In genomic region chr19:10553943-10554381, GRCh38 we compare ENCODE assay signal across 9 cellular contexts. TPM values are rescaled to one million over a fixed set of nuclear protein-coding genes. Genes with fewer than 3 reads are reported as not detected.
DNase-seq lines count a peak whose midpoint lies in the region; ATAC-seq and TF ChIP-seq lines count a peak whose summit lies in the region.
"Had no signal": no experiment of that assay in that cellular context is flagged by ENCODE, and none has a peak within 500 bp of the region (broad histone marks: within the 10 kb centered on the region; RNA-seq: fewer than 3 reads in every experiment).

No MANE protein-coding gene starts in this region.

- H3K9me3 ChIP-seq in left lung (no peaks in the 10 kb centered on the region), prostate gland (no peaks in the 10 kb centered on the region)

- H3K9me3 Mint-ChIP-seq in activated CD4-positive, alpha-beta T cell treated with anti-CD3 and anti-CD28 coated beads, Interleukin-2, amount 10 ng/mL, durations not matched to agents 24 days and 14 days = no peaks in the 10 kb centered on the region
- H3K9me3 Mint-ChIP-seq in glutamatergic neuron (ENCODE audit: unreplicated experiment) = no peaks in the 10 kb centered on the region

- peaks cover 59% of the 10 kb centered on the region for H3K36me3 Mint-ChIP-seq in activated CD4-positive, alpha-beta T cell treated with anti-CD3 and anti-CD28 coated beads, Interleukin-2, amount 10 ng/mL, durations not matched to agents 24 days and 14 days (ENCODE audit: low read depth)
- H3K36me3 Mint-ChIP-seq in glutamatergic neuron (ENCODE audit: unreplicated experiment) = no peaks in the 10 kb centered on the region

- peak overlapping the region; percentile 76 for H3K4me3 Mint-ChIP-seq in activated CD4-positive, alpha-beta T cell treated with anti-CD3 and anti-CD28 coated beads, Interleukin-2, amount 10 ng/mL, durations not matched to agents 24 days and 14 days
- no peak overlapping the region for H3K4me3 Mint-ChIP-seq in glutamatergic neuron (ENCODE audit: unreplicated experiment)

- peaks cover 43% of the 10 kb centered on the region for H3K4me1 Mint-ChIP-seq in activated CD4-positive, alpha-beta T cell treated with anti-CD3 and anti-CD28 coated beads, Interleukin-2, amount 10 ng/mL, durations not matched to agents 24 days and 14 days
- H3K4me1 Mint-ChIP-seq in glutamatergic neuron (ENCODE audit: low read depth, unreplicated experiment) = no peaks in the 10 kb centered on the region

- no peaks in the 10 kb centered on the region for H3K27me3 Mint-ChIP-seq in activated CD4-positive, alpha-beta T cell treated with anti-CD3 and anti-CD28 coated beads, Interleukin-2, amount 10 ng/mL, durations not matched to agents 24 days and 14 days
- peaks cover 2% of the 10 kb centered on the region for H3K27me3 Mint-ChIP-seq in glutamatergic neuron (ENCODE audit: unreplicated experiment)

- WGBS in prostate gland = 22% methylated on average over 5 of the region's 12 CpGs

- peak overlapping the region; percentile 95 for H3K27ac Mint-ChIP-seq in activated CD4-positive, alpha-beta T cell treated with anti-CD3 and anti-CD28 coated beads, Interleukin-2, amount 10 ng/mL, durations not matched to agents 24 days and 14 days
- H3K27ac Mint-ChIP-seq in glutamatergic neuron (ENCODE audit: unreplicated experiment) = no peak overlapping the region

- H3K36me3 ChIP-seq in left lung (peaks cover 0 to 99% of the 10 kb centered on the region in 2 donors), prostate gland (peaks cover 9 to 16% of the 10 kb centered on the region in 2 donors)

- peaks cover 0 to 6% of the 10 kb centered on the region in 2 donors for H3K4me1 ChIP-seq in left lung
- no peaks in the 10 kb centered on the region for H3K4me1 ChIP-seq in prostate gland (replicated peaks)

- TF ChIP-seq POLR2A in prostate gland (IDR thresholded peaks at IDR 0.05) = no peak

- H3K27ac ChIP-seq in left lung = no peak overlapping the region
- H3K27ac ChIP-seq in prostate gland = peak overlapping the region in 1 of 2 donors; percentile 29

- peak; percentile 88 for DNase-seq in CMK (ENCODE audit: low read depth)
- DNase-seq in activated CD4-positive, alpha-beta T cell treated with anti-CD3 and anti-CD28 coated beads, Interleukin-2, amount 10 ng/mL, durations not matched to agents 24 days and 14 days = peak; percentile 91
- no peak for DNase-seq in left lung
- no peak for DNase-seq in T1000 (lab: John Stamatoyannopoulos, UW)
- DNase-seq in glutamatergic neuron = no peak
- no peak for DNase-seq in EL
- no peak for DNase-seq in prostate gland (ENCODE audit: low spot score)
- DNase-seq: retina had no signal

- TF ChIP-seq CTCF in left lung (IDR thresholded peaks at IDR 0.05) = no peak
- TF ChIP-seq CTCF in glutamatergic neuron (IDR thresholded peaks at IDR 0.05; ENCODE audit: partially characterized antibody, unreplicated experiment) = no peak
- no peak for TF ChIP-seq CTCF in prostate gland (IDR thresholded peaks at IDR 0.05)

- peak; percentile 57 for ATAC-seq in HG02623 (IDR thresholded peaks at IDR 0.05; ENCODE audit: unreplicated experiment)
- peak; percentile 16 for ATAC-seq in left lung

- H3K27me3 ChIP-seq in left lung (no peaks in the 10 kb centered on the region), prostate gland (replicated peaks; ENCODE audit: insufficient read depth) (no peaks in the 10 kb centered on the region)

- H3K4me3 ChIP-seq in left lung (no peak overlapping the region), prostate gland (no peak overlapping the region)

- intact Hi-C loops in activated CD4-positive, alpha-beta T cell treated with anti-CD3 and anti-CD28 coated beads, Interleukin-2, amount 10 ng/mL, durations not matched to agents 24 days and 14 days (cut with micrococcal nuclease) = loop anchor here (2.0 to 5.0 kb wide), 2 partner anchors 13 to 42 kb away; partner anchors contain the start of gene KRI1
- intact Hi-C loops in left lung (cut with DNase I) (no loop called here), prostate gland (cut with DNase I) (no loop called here)

RNA-seq across cellular contexts. Expression of gene ATG4D, which starts 10.3 kb away (rescaled TPM):
- 36.7 and 40.8 TPM in 2 replicates for total RNA-seq in activated CD4-positive, alpha-beta T cell treated with anti-CD3 and anti-CD28 coated beads, Interleukin-2, amount 10 ng/mL, durations not matched to agents 24 days and 14 days
- 10 to 100 TPM; 25.0 to 27.4 TPM for total RNA-seq in left lung
- 56.1 TPM for total RNA-seq in glutamatergic neuron (ENCODE audit: unreplicated experiment)
- total RNA-seq in prostate gland = 10 to 100 TPM; 36.3 to 57.9 TPM

RNA-seq across cellular contexts. Expression of gene KRI1, which starts 11.8 kb away (rescaled TPM):
- 84.0 and 90.6 TPM in 2 replicates for total RNA-seq in activated CD4-positive, alpha-beta T cell treated with anti-CD3 and anti-CD28 coated beads, Interleukin-2, amount 10 ng/mL, durations not matched to agents 24 days and 14 days
- 10 to 100 TPM; 18.6 to 20.2 TPM for total RNA-seq in left lung
- 24.1 TPM for total RNA-seq in glutamatergic neuron (ENCODE audit: unreplicated experiment)
- total RNA-seq in prostate gland = 10 to 100 TPM; 23.6 to 23.8 TPM

RNA-seq across cellular contexts. Expression of gene CDKN2D, which starts 14.8 kb away (rescaled TPM):
- 41.0 and 44.2 TPM in 2 replicates for total RNA-seq in activated CD4-positive, alpha-beta T cell treated with anti-CD3 and anti-CD28 coated beads, Interleukin-2, amount 10 ng/mL, durations not matched to agents 24 days and 14 days
- 10 to 100 TPM in 1 of 2 donors, 1 to 10 TPM in 1; 7.2 to 13.6 TPM for total RNA-seq in left lung
- total RNA-seq in glutamatergic neuron (ENCODE audit: unreplicated experiment) = 68.3 TPM
- 1 to 10 TPM; 3.7 to 8.2 TPM for total RNA-seq in prostate gland

RNA-seq across cellular contexts. Expression of gene AP1M2, which starts 33.1 kb away (rescaled TPM):
- not detected in 2 replicates for total RNA-seq in activated CD4-positive, alpha-beta T cell treated with anti-CD3 and anti-CD28 coated beads, Interleukin-2, amount 10 ng/mL, durations not matched to agents 24 days and 14 days
- total RNA-seq in left lung (10 to 100 TPM; 36.5 to 65.2 TPM), glutamatergic neuron (ENCODE audit: unreplicated experiment) (1.2 TPM), prostate gland (10 to 100 TPM; 28.1 to 85.8 TPM)

RNA-seq across cellular contexts. Expression of gene S1PR5, which starts 36.7 kb away (rescaled TPM):
- total RNA-seq in activated CD4-positive, alpha-beta T cell treated with anti-CD3 and anti-CD28 coated beads, Interleukin-2, amount 10 ng/mL, durations not matched to agents 24 days and 14 days = not detected in 2 replicates
- 1 to 10 TPM in 1 of 2 donors, under 1 TPM in 1; 0.92 to 1.8 TPM for total RNA-seq in left lung
- total RNA-seq in glutamatergic neuron (ENCODE audit: unreplicated experiment) = not detected
- total RNA-seq in prostate gland = 10 to 100 TPM in 1 of 2 donors, 1 to 10 TPM in 1; 3.4 to 17.0 TPM

Comparison
In these comparisons a context has a peak if more than half of its experiments do, and no peak if none do; other contexts are left out.
1. DNase-seq: peak in CMK (single experiment) and activated CD4-positive, alpha-beta T cell treated with anti-CD3 and anti-CD28 coated beads, Interleukin-2, amount 10 ng/mL, durations not matched to agents 24 days and 14 days (single experiment); none in left lung (0 of 2), T1000 (single experiment), glutamatergic neuron (single experiment), EL (single experiment) and prostate gland (single experiment).